8 cellular contexts compared by ENCODE assay signal in the genomic region with DNA sequence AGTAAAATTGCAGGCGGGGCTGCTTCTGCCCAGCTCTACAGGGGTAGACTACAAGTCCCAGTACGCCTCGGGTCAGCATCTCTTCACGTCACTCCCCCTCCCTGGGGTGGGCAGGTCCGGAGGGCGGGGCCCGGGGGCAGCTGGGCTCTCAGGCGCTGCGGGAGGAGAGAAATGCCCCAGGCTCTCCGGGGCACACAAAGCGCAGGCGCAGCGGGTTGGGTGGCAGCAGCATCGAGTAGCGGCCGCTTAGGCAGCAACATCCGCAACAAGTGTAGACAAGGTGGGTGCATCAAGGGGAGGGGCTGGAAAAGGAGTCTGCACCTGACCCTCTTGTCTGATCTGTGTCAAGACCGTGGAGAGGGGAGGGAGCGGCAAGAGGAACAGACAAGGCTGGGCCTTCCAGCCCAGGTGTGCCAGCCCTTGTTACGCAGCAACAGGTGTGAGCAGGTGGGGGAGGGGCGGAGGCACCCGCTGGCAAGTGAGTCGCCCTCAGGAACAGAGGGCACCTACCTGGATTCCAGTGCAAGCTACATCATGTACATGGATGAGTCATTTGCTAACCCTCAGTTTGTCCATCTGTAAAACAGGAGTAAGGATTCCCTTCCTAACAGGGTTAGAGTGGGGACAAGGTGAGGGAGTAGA. TPM values are rescaled to one million over a fixed set of nuclear protein-coding genes. Genes with fewer than 3 reads are reported as not detected.
A peak's percentile ranks its signal among the peaks of the same experiment; 100 is the strongest.
DNase-seq lines count a peak whose midpoint lies in the region; FAIRE-seq and TF ChIP-seq lines count a peak whose summit lies in the region.

No MANE protein-coding gene starts in this region.

- POLR2A ChIA-PET in A673 (lab: Charles Lee; ENCODE audit: low non-redundant PET) (interaction anchor here (0.6 kb wide), 1 partner anchor 62 kb away, joined by 6 read pairs; no protein-coding TSS in a partner anchor), endothelial cell of umbilical vein (lab: Charles Lee) (interaction anchor here (1.0 kb wide), 1 partner anchor 22 kb away, joined by 3 read pairs; no protein-coding TSS in a partner anchor)

- TF ChIP-seq POLR2A in endothelial cell of umbilical vein (IDR thresholded peaks at IDR 0.05; ENCODE audit: low read depth, low read length) = no peak

- H3K27ac ChIP-seq in A673 (ENCODE audit: low read depth, low read length, poor library complexity, severe bottlenecking) (no peak overlapping the region), HL-60 (replicated peaks) (no peak overlapping the region), endothelial cell of umbilical vein (ENCODE audit: insufficient read depth, low read depth, low read length) (no peak overlapping the region)

- intact Hi-C loops in A673 (cut with micrococcal nuclease; ENCODE audit: unreplicated experiment) (no loop called here), endothelial cell of umbilical vein (cut with micrococcal nuclease) (no loop called here)

- H2AFZ ChIP-seq in endothelial cell of umbilical vein (ENCODE audit: low read depth, low read length) = peak overlapping the region; percentile 39

- H3K4me1 ChIP-seq in A673 (ENCODE audit: insufficient read depth, low read length, poor library complexity, severe bottlenecking) (no peaks in the 10 kb centered on the region), endothelial cell of umbilical vein (ENCODE audit: control insufficient read depth, extremely low read depth, insufficient read depth, low read length) (no peaks in the 10 kb centered on the region)

- no peaks in the 10 kb centered on the region for H3K36me3 ChIP-seq in A673 (ENCODE audit: insufficient read depth, low read length, poor library complexity, severe bottlenecking)
- no peaks in the 10 kb centered on the region for H3K36me3 ChIP-seq in endothelial cell of umbilical vein (ENCODE audit: control insufficient read depth in 2 of 2, extremely low read depth in 1 of 2, insufficient read depth in 2 of 2, low read length in 2 of 2)

- H3K9me3 ChIP-seq in A673 (ENCODE audit: low read depth, low read length, poor library complexity, severe bottlenecking) (no peaks in the 10 kb centered on the region), endothelial cell of umbilical vein (replicated peaks; ENCODE audit: control insufficient read depth, insufficient read depth, low read length) (no peaks in the 10 kb centered on the region)

- CTCF ChIA-PET in A673 (lab: Charles Lee) (interaction anchor here (1.1 kb wide), 1 partner anchor 22 kb away, joined by 3 read pairs; no protein-coding TSS in a partner anchor), endothelial cell of umbilical vein (lab: Charles Lee) (interaction anchor here (1.1 to 5.9 kb wide), 7 partner anchors 8 to 169 kb away, joined by 3 to 34 read pairs (median 5); a partner anchor contains a TSS)

- H3K9ac ChIP-seq in endothelial cell of umbilical vein (replicated peaks; ENCODE audit: extremely low read depth, insufficient read depth, low read length) = no peak overlapping the region

- no peak overlapping the region for H3K4me2 ChIP-seq in endothelial cell of umbilical vein (ENCODE audit: insufficient read depth, low read length)

- no TSS peak for BruUV-seq in A673 (replicated peaks; lab: Mats Ljungman, UMichigan)
- no TSS peak for BruUV-seq in endothelial cell of umbilical vein (replicated peaks; lab: Mats Ljungman, UMichigan)

- H3K79me2 ChIP-seq in endothelial cell of umbilical vein (ENCODE audit: control insufficient read depth, insufficient read depth, low read length) = no peaks in the 10 kb centered on the region

- no peaks in the 10 kb centered on the region for H3K9me1 ChIP-seq in endothelial cell of umbilical vein (replicated peaks; ENCODE audit: control insufficient read depth, extremely low read depth, insufficient read depth, low read length)

- DNase-seq in A673 (ENCODE audit: low spot score) (peak; percentile 92), GM19239 (ENCODE audit: insufficient read length, low spot score) (peak; percentile 83), HL-60 (ENCODE audit: low read depth in 1 of 2, low spot score in 1 of 2) (peak; percentile 49 to 59), NOMO-1 (lab: John Stamatoyannopoulos, UW; ENCODE audit: unreplicated experiment in 2 of 2) (peak; percentile 74 to 79), activated T-cell treated with anti-CD3 and anti-CD28 coated beads for 1 hour (ENCODE audit: low read depth) (peak; percentile 88), endothelial cell of umbilical vein (ENCODE audit: low read depth, low spot score) (peak; percentile 84), middle frontal gyrus (ENCODE audit: extremely low spot score, low spot score) (peak; percentile 88)
- peak; percentile 88 to 91 for DNase-seq in stimulated activated CD8-positive, alpha-beta memory T cell treated with anti-CD3 and anti-CD28 coated beads, Interleukin-2, amount 100 ng/mL, for 48 hours (ENCODE audit: low read depth in 2 of 2)

- H4K20me1 ChIP-seq in endothelial cell of umbilical vein (replicated peaks; ENCODE audit: control insufficient read depth, extremely low read depth, insufficient read depth, low read length) = no peaks in the 10 kb centered on the region

- H3K27me3 ChIP-seq in A673 (replicated peaks; ENCODE audit: insufficient read depth, low read depth, low read length, poor library complexity) = no peaks in the 10 kb centered on the region
- no peaks in the 10 kb centered on the region for H3K27me3 ChIP-seq in HL-60 (ENCODE audit: insufficient read depth, poor library complexity, severe bottlenecking)
- peaks cover 11 to 23% of the 10 kb centered on the region in 2 experiments for H3K27me3 ChIP-seq in endothelial cell of umbilical vein (ENCODE audit: control insufficient read depth in 2 of 2, insufficient read depth in 2 of 2, low read length in 2 of 2)

- dilution Hi-C loops in endothelial cell of umbilical vein (cut with MboI; ENCODE audit: extremely low pct_ligation_motif_present, low sequenced_read_pairs) = no loop called here

- TF ChIP-seq CTCF in A673 (conservative IDR thresholded peaks at IDR 0.05; ENCODE audit: low read depth, low read length) = no peak
- TF ChIP-seq CTCF in HL-60 (IDR thresholded peaks at IDR 0.05; ENCODE audit: insufficient read depth, low read length) = no peak
- no peak for TF ChIP-seq CTCF in endothelial cell of umbilical vein (IDR thresholded peaks at IDR 0.05; ENCODE audit: extremely low read depth in 1 of 2, insufficient read depth in 1 of 2, low read depth in 1 of 2, low read length in 2 of 2)

- no peak overlapping the region for H3K4me3 ChIP-seq in A673 (ENCODE audit: low read depth, low read length, poor library complexity, severe bottlenecking)
- peak overlapping the region; percentile 15; the same call in 1 of the 2 replicates for H3K4me3 ChIP-seq in HL-60 (replicated peaks; ENCODE audit: insufficient read depth, low read length)
- H3K4me3 ChIP-seq in endothelial cell of umbilical vein (replicated peaks in 1 of 3; ENCODE audit: insufficient read depth in 1 of 3, low read depth in 1 of 3, low read length in 3 of 3) = no peak overlapping the region

- peak; percentile 77 for FAIRE-seq in GM19239 (lab: Jason Lieb, UNC)
- FAIRE-seq in endothelial cell of umbilical vein (lab: Jason Lieb, UNC) = peak; percentile 86

TF ChIP-seq in endothelial cell of umbilical vein, 7 proteins besides CTCF, POLR2A, EP300 and RAD21:
- TF ChIP-seq POLR2AphosphoS5 (IDR thresholded peaks at IDR 0.05; ENCODE audit: insufficient read depth, low read depth, low read length) = no peak
- TF ChIP-seq FOS (IDR thresholded peaks at IDR 0.05; ENCODE audit: borderline replicate concordance, insufficient read depth, low read length) = no peak
- no peak for TF ChIP-seq EZH2 (IDR thresholded peaks at IDR 0.05; ENCODE audit: borderline replicate concordance, low read depth, low read length, severe bottlenecking)
- no peak for TF ChIP-seq JUN (IDR thresholded peaks at IDR 0.05; ENCODE audit: borderline replicate concordance, insufficient read depth, insufficient read length, low read depth)
- TF ChIP-seq GATA2 (IDR thresholded peaks at IDR 0.05; ENCODE audit: insufficient read depth, insufficient read length, low read depth, low read length) = no peak
- no peak for TF ChIP-seq MYC (IDR thresholded peaks at IDR 0.05; ENCODE audit: low read depth, low read length)
- TF ChIP-seq, protein P1, sequence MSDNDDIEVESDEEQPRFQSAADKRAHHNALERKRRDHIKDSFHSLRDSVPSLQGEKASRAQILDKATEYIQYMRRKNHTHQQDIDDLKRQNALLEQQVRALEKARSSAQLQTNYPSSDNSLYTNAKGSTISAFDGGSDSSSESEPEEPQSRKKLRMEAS (IDR thresholded peaks at IDR 0.05; ENCODE audit: insufficient read depth, insufficient read length) = no peak

RNA-seq across cellular contexts. Expression of a gene that starts 1.2 kb away (rescaled TPM):
- total RNA-seq in A673 (2021) = 0.15 TPM in 1 of 2 replicates, not detected in the other
- 0.75 TPM in 1 of 2 replicates, not detected in the other for total RNA-seq in endothelial cell of umbilical vein
- 0.76 and 0.99 TPM in 2 replicates for polyA plus RNA-seq in endothelial cell of umbilical vein
- polyA plus RNA-seq in endothelial cell of umbilical vein (2011; cell fraction: cytosol; rRNA removed) = 0.50 and 0.79 TPM in 2 replicates
- polyA plus RNA-seq in endothelial cell of umbilical vein (2011; cell fraction: nucleus; rRNA removed) = 0.32 and 1.1 TPM in 2 replicates
- 0.41 and 0.98 TPM in 2 replicates for polyA plus RNA-seq in endothelial cell of umbilical vein (2012)
- 0.27 and 2.1 TPM in 2 replicates for polyA minus RNA-seq in endothelial cell of umbilical vein
- not detected for polyA minus RNA-seq in endothelial cell of umbilical vein (2011; cell fraction: cytosol; rRNA and poly(A)+ RNA removed)
- polyA minus RNA-seq in endothelial cell of umbilical vein (2011; cell fraction: nucleus; rRNA and poly(A)+ RNA removed) = 0.19 TPM in 1 of 2 replicates, not detected in the other

RNA-seq across cellular contexts. Expression of a gene that starts 49.7 kb away (rescaled TPM):
- 46.1 and 53.1 TPM in 2 replicates for total RNA-seq in A673 (2021)
- 20.5 and 22.5 TPM in 2 replicates for total RNA-seq in endothelial cell of umbilical vein
- polyA plus RNA-seq in endothelial cell of umbilical vein = 17.0 and 18.9 TPM in 2 replicates
- polyA plus RNA-seq in endothelial cell of umbilical vein (2011; cell fraction: cytosol; rRNA removed) = 8.8 and 9.8 TPM in 2 replicates
- polyA plus RNA-seq in endothelial cell of umbilical vein (2011; cell fraction: nucleus; rRNA removed) = 27.8 and 33.8 TPM in 2 replicates
- 14.9 and 15.4 TPM in 2 replicates for polyA plus RNA-seq in endothelial cell of umbilical vein (2012)
- polyA minus RNA-seq in endothelial cell of umbilical vein = 29.5 and 30.7 TPM in 2 replicates
- polyA minus RNA-seq in endothelial cell of umbilical vein (2011; cell fraction: cytosol; rRNA and poly(A)+ RNA removed) = 9.7 TPM
- polyA minus RNA-seq in endothelial cell of umbilical vein (2011; cell fraction: nucleus; rRNA and poly(A)+ RNA removed) = 21.9 and 23.4 TPM in 2 replicates
